ENCODE assay signal across 28 cellular contexts in genomic region chr6:82283771-82284420, GRCh38.
"Had no signal": no experiment of that assay in that cellular context is flagged by ENCODE, and none has a peak within 500 bp of the region (broad histone marks: within the 10 kb centered on the region; RNA-seq: fewer than 3 reads in every experiment).

No MANE protein-coding gene starts in this region.

- H3K27ac Mint-ChIP-seq: activated CD4-positive, alpha-beta memory T cell treated with anti-CD3 and anti-CD28 coated beads, Interleukin-2, amount 10 ng/mL, durations not matched to agents 7 days and 5 days; activated CD4-positive, alpha-beta T cell treated with anti-CD3 and anti-CD28 coated beads, Interleukin-2, amount 10 ng/mL, durations not matched to agents 7 days and 5 days; activated naive CD4-positive, alpha-beta T cell treated with anti-CD3 and anti-CD28 coated beads, Interleukin-2, amount 50 U/mL, for 24 hours; activated naive CD8-positive, alpha-beta T cell treated with anti-CD3 and anti-CD28 coated beads, Interleukin-2, amount 50 U/mL, for 24 hours; activated T-cell treated with anti-CD3 and anti-CD28 coated beads, Interleukin-2, amount 50 U/mL, for 24 hours; naive thymus-derived CD4-positive, alpha-beta T cell; stimulated activated naive B cell treated with anti-CD40 and anti-IgM and Interleukin-4, amounts not matched to agents 10 μg/mL and 1 μg/mL and 100 μg/mL, for 72 hours had no signal

- DNase-seq: activated CD4-positive, alpha-beta memory T cell treated with anti-CD3 and anti-CD28 coated beads, Interleukin-2, amount 10 ng/mL, durations not matched to agents 7 days and 5 days; activated CD4-positive, alpha-beta T cell treated with anti-CD3 and anti-CD28 coated beads for 1 hour; activated CD4-positive, alpha-beta T cell treated with anti-CD3 and anti-CD28 coated beads, Interleukin-2, amount 10 ng/mL, durations not matched to agents 7 days and 5 days; activated CD8-positive, alpha-beta memory T cell treated with anti-CD3 and anti-CD28 coated beads, Interleukin-2, amount 50 U/mL, for 48 hours; activated naive CD8-positive, alpha-beta T cell treated with anti-CD3 and anti-CD28 coated beads, Interleukin-2, amount 50 U/mL, for 24 hours; activated T-cell treated with anti-CD3 and anti-CD28 coated beads, Interleukin-2, amount 50 U/mL, for 24 hours; dermis blood vessel endothelial cell; effector CD8-positive, alpha-beta T cell; erythroblast; head of caudate nucleus; mammary epithelial cell; midbrain; naive thymus-derived CD4-positive, alpha-beta T cell; stimulated activated CD4-positive, alpha-beta T cell treated with anti-CD3 and anti-CD28 coated beads, Interleukin-1b, Interleukin-23, amount 100 ng/mL, for 48 hours; stimulated activated CD4-positive, alpha-beta T cell treated with anti-CD3 and anti-CD28 coated beads, Interleukin-4, amount 100 ng/mL, for 4 hours; stimulated activated CD8-positive, alpha-beta memory T cell treated with anti-CD3 and anti-CD28 coated beads, Interleukin-4, amount 100 ng/mL, for 48 hours; stimulated activated naive B cell treated with anti-CD40 and anti-IgM and Interleukin-4, amounts not matched to agents 10 μg/mL and 1 μg/mL and 100 μg/mL, for 72 hours; stomach; T-helper 17 cell; T1000; tibial artery had no signal

- H3K36me3 ChIP-seq: breast epithelium, gastroesophageal sphincter, right atrium auricular region, stomach, tibial artery had no signal

- ATAC-seq: activated naive CD8-positive, alpha-beta T cell treated with anti-CD3 and anti-CD28 coated beads, Interleukin-2, amount 50 U/mL, for 24 hours; gastroesophageal sphincter; naive thymus-derived CD4-positive, alpha-beta T cell; stimulated activated naive B cell treated with anti-CD40 and anti-IgM and Interleukin-4, amounts not matched to agents 10 μg/mL and 1 μg/mL and 100 μg/mL, for 72 hours; T-helper 17 cell had no signal

- H3K27me3 ChIP-seq: breast epithelium, gastroesophageal sphincter, right atrium auricular region, tibial artery had no signal

- H3K4me3 Mint-ChIP-seq: activated CD4-positive, alpha-beta memory T cell treated with anti-CD3 and anti-CD28 coated beads, Interleukin-2, amount 10 ng/mL, durations not matched to agents 7 days and 5 days; activated CD4-positive, alpha-beta T cell treated with anti-CD3 and anti-CD28 coated beads, Interleukin-2, amount 10 ng/mL, durations not matched to agents 7 days and 5 days; activated naive CD4-positive, alpha-beta T cell treated with anti-CD3 and anti-CD28 coated beads, Interleukin-2, amount 50 U/mL, for 24 hours; activated naive CD8-positive, alpha-beta T cell treated with anti-CD3 and anti-CD28 coated beads, Interleukin-2, amount 50 U/mL, for 24 hours; activated T-cell treated with anti-CD3 and anti-CD28 coated beads, Interleukin-2, amount 50 U/mL, for 24 hours; naive thymus-derived CD4-positive, alpha-beta T cell; neural crest cell; stimulated activated naive B cell treated with anti-CD40 and anti-IgM and Interleukin-4, amounts not matched to agents 10 μg/mL and 1 μg/mL and 100 μg/mL, for 72 hours; T-helper 17 cell had no signal

- H3K4me3 ChIP-seq: breast epithelium, gastroesophageal sphincter, right atrium auricular region, smooth muscle cell, stomach, tibial artery had no signal

- H3K4me1 Mint-ChIP-seq: neural crest cell had no signal

- H3K9me3 Mint-ChIP-seq: activated CD4-positive, alpha-beta T cell treated with anti-CD3 and anti-CD28 coated beads, Interleukin-2, amount 10 ng/mL, durations not matched to agents 7 days and 5 days; activated naive CD4-positive, alpha-beta T cell treated with anti-CD3 and anti-CD28 coated beads, Interleukin-2, amount 50 U/mL, for 24 hours; activated T-cell treated with anti-CD3 and anti-CD28 coated beads, Interleukin-2, amount 50 U/mL, for 24 hours had no signal

- H3K9me3 ChIP-seq: breast epithelium, gastroesophageal sphincter, right atrium auricular region, stomach, tibial artery had no signal

- H3K4me2 ChIP-seq: smooth muscle cell had no signal

- H3K4me1 ChIP-seq: breast epithelium, gastroesophageal sphincter, right atrium auricular region, stomach, tibial artery had no signal

- FAIRE-seq: colon had no signal

- H3K36me3 Mint-ChIP-seq: activated naive CD4-positive, alpha-beta T cell treated with anti-CD3 and anti-CD28 coated beads, Interleukin-2, amount 50 U/mL, for 24 hours; naive thymus-derived CD4-positive, alpha-beta T cell; stimulated activated naive B cell treated with anti-CD40 and anti-IgM and Interleukin-4, amounts not matched to agents 10 μg/mL and 1 μg/mL and 100 μg/mL, for 72 hours had no signal

- H3K27ac ChIP-seq: breast epithelium, gastroesophageal sphincter, right atrium auricular region, stomach, tibial artery had no signal
